21 cellular contexts compared by ENCODE assay signal in the genomic region with DNA sequence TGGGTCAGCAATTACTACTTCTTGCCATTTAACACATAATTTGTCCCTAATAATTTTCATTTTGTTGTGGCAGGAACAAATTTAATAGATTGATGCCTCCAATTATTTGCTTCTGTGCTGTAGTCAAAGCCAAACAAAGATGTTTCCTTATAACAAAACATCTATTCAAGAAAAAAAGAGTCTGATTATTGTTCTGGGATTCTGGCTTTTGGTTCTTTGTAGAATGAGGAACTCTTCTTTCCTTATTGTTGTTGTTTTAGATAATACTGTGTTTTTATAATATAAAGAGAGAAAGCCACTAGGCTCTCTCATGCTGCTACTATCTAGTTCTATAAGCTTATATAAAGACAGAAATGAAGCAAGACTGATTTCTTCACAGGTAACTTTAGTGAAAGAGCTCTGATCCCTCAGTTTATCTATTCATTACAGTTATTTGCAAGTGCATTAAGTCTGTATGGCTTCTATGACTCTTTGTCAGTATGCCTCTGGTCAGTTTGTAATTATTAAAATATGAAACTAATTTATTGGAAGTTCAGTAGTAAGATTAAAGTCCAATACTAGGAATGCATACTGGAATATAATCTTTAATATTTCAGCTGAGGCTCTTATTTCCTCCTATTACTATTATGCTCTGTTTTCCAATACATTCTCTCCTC. TPM values are rescaled to one million over a fixed set of nuclear protein-coding genes. Genes with fewer than 3 reads are reported as not detected.
A peak's percentile ranks its signal among the peaks of the same experiment; 100 is the strongest.
DNase-seq lines count a peak whose midpoint lies in the region; ATAC-seq and TF ChIP-seq lines count a peak whose summit lies in the region.
"Had no signal": no experiment of that assay in that cellular context is flagged by ENCODE, and none has a peak within 500 bp of the region (broad histone marks: within the 10 kb centered on the region; RNA-seq: fewer than 3 reads in every experiment).

No MANE protein-coding gene starts in this region.

- H3K27ac ChIP-seq in dorsolateral prefrontal cortex, result peak overlapping the region in 58 of 59 donors; percentile 53 to 96 (median 89)
- H3K27ac ChIP-seq: BLaER1 treated with 17β-estradiol and CSF1 and Interleukin-3, amounts not matched to agents 10 nM and 100 nM; Peyer's patch had no signal

- H3K4me3 Mint-ChIP-seq in natural killer cell, result no peak overlapping the region
- no peak overlapping the region for H3K4me3 Mint-ChIP-seq in natural killer cell treated with Interleukin-12 subunit alpha and Interleukin-12 subunit beta and Interleukin-15 and Interleukin-18, amount 100 ng/mL, for 72 hours
- no peak overlapping the region for H3K4me3 Mint-ChIP-seq in nephron progenitor cell
- H3K4me3 Mint-ChIP-seq: GM23338 had no signal

- H3K27me3 Mint-ChIP-seq in natural killer cell (ENCODE audit: low read depth in 2 of 2) (no peaks in the 10 kb centered on the region), nephron progenitor cell (ENCODE audit: low read depth, poor library complexity) (no peaks in the 10 kb centered on the region)
- H3K27me3 Mint-ChIP-seq in natural killer cell treated with Interleukin-12 subunit alpha and Interleukin-12 subunit beta and Interleukin-15 and Interleukin-18, amount 100 ng/mL, for 72 hours, result no peaks in the 10 kb centered on the region

- H3K36me3 Mint-ChIP-seq in natural killer cell (no peaks in the 10 kb centered on the region), nephron progenitor cell (ENCODE audit: low read depth) (peaks cover 29% of the 10 kb centered on the region)
- H3K36me3 Mint-ChIP-seq in natural killer cell treated with Interleukin-12 subunit alpha and Interleukin-12 subunit beta and Interleukin-15 and Interleukin-18, amount 100 ng/mL, for 72 hours, result peaks cover 3% of the 10 kb centered on the region

- intact Hi-C loops in natural killer cell (cut with micrococcal nuclease) (loop anchor here (5.0 kb wide), 1 partner anchor 34 kb away; no protein-coding TSS in a partner anchor), dorsolateral prefrontal cortex (cut with DNase I) (no loop called here)

- H3K9me3 Mint-ChIP-seq in natural killer cell (no peaks in the 10 kb centered on the region), nephron progenitor cell (no peaks in the 10 kb centered on the region)
- no peaks in the 10 kb centered on the region for H3K9me3 Mint-ChIP-seq in natural killer cell treated with Interleukin-12 subunit alpha and Interleukin-12 subunit beta and Interleukin-15 and Interleukin-18, amount 100 ng/mL, for 72 hours
- H3K9me3 Mint-ChIP-seq: GM23338 had no signal

- no peak for ATAC-seq in natural killer cell
- no peak for ATAC-seq in natural killer cell treated with Interleukin-12 subunit alpha and Interleukin-12 subunit beta and Interleukin-15 and Interleukin-18, amount 100 ng/mL, for 72 hours
- ATAC-seq: GM23338 had no signal

- H3K27me3 ChIP-seq in dorsolateral prefrontal cortex, result no peaks in the 10 kb centered on the region
- H3K27me3 ChIP-seq: BLaER1 treated with 17β-estradiol and CSF1 and Interleukin-3, amounts not matched to agents 10 nM and 100 nM; Peyer's patch had no signal

- peak overlapping the region in 29 of 59 donors; percentile 2 to 47 (median 22) for H3K4me3 ChIP-seq in dorsolateral prefrontal cortex
- H3K4me3 ChIP-seq: BLaER1 treated with 17β-estradiol and CSF1 and Interleukin-3, amounts not matched to agents 10 nM and 100 nM; GM23338; HAP-1; Peyer's patch had no signal

- peaks cover 0 to 8% of the 10 kb centered on the region in 2 donors for H3K4me1 Mint-ChIP-seq in natural killer cell
- H3K4me1 Mint-ChIP-seq in natural killer cell treated with Interleukin-12 subunit alpha and Interleukin-12 subunit beta and Interleukin-15 and Interleukin-18, amount 100 ng/mL, for 72 hours (ENCODE audit: low read depth in 2 of 2), result peaks cover 6% of the 10 kb centered on the region in 2 donors
- no peaks in the 10 kb centered on the region for H3K4me1 Mint-ChIP-seq in nephron progenitor cell
- H3K4me1 Mint-ChIP-seq: GM23338 had no signal

- H3K27ac Mint-ChIP-seq in natural killer cell (peak overlapping the region; percentile 68 to 70), nephron progenitor cell (peak overlapping the region; percentile 50)
- H3K27ac Mint-ChIP-seq in natural killer cell treated with Interleukin-12 subunit alpha and Interleukin-12 subunit beta and Interleukin-15 and Interleukin-18, amount 100 ng/mL, for 72 hours, result no peak overlapping the region
- H3K27ac Mint-ChIP-seq: GM23338 had no signal

- DNase-seq in natural killer cell (no peak), dorsolateral prefrontal cortex (no peak), nephron progenitor cell (no peak), HuH-7 (ENCODE audit: low spot score) (no peak), OCI-M2 (lab: John Stamatoyannopoulos, UW; ENCODE audit: unreplicated experiment) (no peak), NCI-H82 treated with DMSO at 0.1 percent for 48 hours (lab: John Stamatoyannopoulos, UW; ENCODE audit: unreplicated experiment) (no peak)
- DNase-seq in natural killer cell treated with Interleukin-12 subunit alpha and Interleukin-12 subunit beta and Interleukin-15 and Interleukin-18, amount 100 ng/mL, for 72 hours (ENCODE audit: low spot score), result no peak
- DNase-seq in activated CD8-positive, alpha-beta memory T cell treated with anti-CD3 and anti-CD28 coated beads for 24 hours, result no peak
- DNase-seq: 8988T, GF-D8, Karpas-422, MV-4-11, NCI-H1105 treated with DMSO at 0.1 percent for 48 hours, NCI-H2029 treated with DMSO at 0.1 percent for 48 hours, NCI-H345, NCI-H524, NCI-H774, Peyer's patch had no signal

- no peak for TF ChIP-seq CTCF in natural killer cell (IDR thresholded peaks at IDR 0.05)
- peak in 1 of 56 donors; percentile 3 for TF ChIP-seq CTCF in dorsolateral prefrontal cortex (IDR thresholded peaks at IDR 0.05 in 54 of 56, conservative IDR thresholded peaks at IDR 0.05 in 2 of 56; ENCODE audit: low read depth in 1 of 56, partially characterized antibody in 56 of 56)
- no peak for TF ChIP-seq CTCF in nephron progenitor cell (IDR thresholded peaks at IDR 0.05)

RNA-seq across cellular contexts. Expression of a gene that starts 37.4 kb away (rescaled TPM):
- total RNA-seq in natural killer cell (100 to 1,000 TPM; 111 to 148 (median 140) TPM), dorsolateral prefrontal cortex (100 to 1,000 TPM; 156 to 555 (median 433) TPM)
- 10 to 100 TPM; 46.6 to 65.9 TPM for total RNA-seq in natural killer cell treated with Interleukin-12 subunit alpha and Interleukin-12 subunit beta and Interleukin-15 and Interleukin-18, amount 100 ng/mL, for 72 hours

Comparison
In these comparisons a context has a peak if more than half of its experiments do, and no peak if none do; other contexts are left out.
1. H3K27ac Mint-ChIP-seq: peak in natural killer cell (2 of 2) and nephron progenitor cell (single experiment); none in natural killer cell treated with Interleukin-12 subunit alpha and Interleukin-12 subunit beta and Interleukin-15 and Interleukin-18, amount 100 ng/mL, for 72 hours (0 of 2).